In the genomic region with DNA sequence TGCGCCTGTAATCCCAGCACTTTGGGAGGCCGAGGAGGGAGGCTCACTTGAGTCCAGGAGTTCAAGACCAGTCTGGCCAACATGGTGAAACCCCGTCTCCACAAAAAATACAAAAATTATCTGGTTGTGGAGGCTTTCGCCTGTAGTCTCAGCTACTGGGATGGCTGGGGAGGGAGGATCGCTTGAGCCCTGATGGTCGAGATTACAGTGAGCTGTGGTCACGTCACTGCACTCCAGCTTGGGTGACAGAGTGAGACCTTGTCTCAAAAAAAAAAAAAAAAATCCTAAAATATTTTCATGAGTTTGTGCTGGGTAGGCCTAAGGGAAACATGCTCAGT, we compare ENCODE assay signal across 8 cellular contexts. TPM values are rescaled to one million over a fixed set of nuclear protein-coding genes. Genes with fewer than 3 reads are reported as not detected.
DNase-seq lines count a peak whose midpoint lies in the region; ATAC-seq and TF ChIP-seq lines count a peak whose summit lies in the region.
"Not testable (repeated sequence)": the region's sequence is repeated elsewhere in the genome, so short reads cannot be mapped to it uniquely, and the experiment has no call there.

No MANE protein-coding gene starts in this region.

- TF ChIP-seq EP300 in esophagus muscularis mucosa (IDR thresholded peaks at IDR 0.05) = not testable (repeated sequence)

- not testable (repeated sequence) for TF ChIP-seq CTCF in DOHH2 (IDR thresholded peaks at IDR 0.05; ENCODE audit: low read depth, low read length, poor library complexity, severe bottlenecking); SU-DHL-6 (IDR thresholded peaks at IDR 0.05; ENCODE audit: insufficient read depth, low read length, poor library complexity, severe bottlenecking); esophagus muscularis mucosa (IDR thresholded peaks at IDR 0.05); right lobe of liver (IDR thresholded peaks at IDR 0.05); prostate gland (IDR thresholded peaks at IDR 0.05)

- DNase-seq in esophagus muscularis mucosa (ENCODE audit: extremely low spot score); right lobe of liver; prostate gland (ENCODE audit: low spot score): not testable (repeated sequence)

- H3K4me3 ChIP-seq in DOHH2 (ENCODE audit: low read length) (peak overlapping the region; percentile 84), SU-DHL-6 (ENCODE audit: insufficient read depth, low read length, poor library complexity, severe bottlenecking) (peak overlapping the region; percentile 88), esophagus muscularis mucosa (peak overlapping the region; percentile 68 to 90 (median 90)), right lobe of liver (peak overlapping the region; percentile 76 to 91 (median 86)), prostate gland (peak overlapping the region; percentile 69 to 73), urinary bladder (ENCODE audit: low read depth, low read length) (peak overlapping the region; percentile 65)

- H3K36me3 ChIP-seq in DOHH2 (ENCODE audit: control insufficient read depth, low read length); SU-DHL-6 (ENCODE audit: low read length); esophagus muscularis mucosa; right lobe of liver; prostate gland; urinary bladder (ENCODE audit: insufficient read depth): not testable (repeated sequence)

- H3K9me2 ChIP-seq in DOHH2 (replicated peaks; ENCODE audit: control insufficient read depth, low read length); SU-DHL-6 (replicated peaks; ENCODE audit: insufficient read depth, low read length): not testable (repeated sequence)

- intact Hi-C loops in esophagus muscularis mucosa (cut with DNase I) (loop anchor here (2.0 kb wide), 1 partner anchor 102 kb away; a partner anchor contains a TSS), prostate gland (cut with DNase I) (loop anchor here (2.0 to 10.0 kb wide), 3 partner anchors 102 to 541 kb away; a partner anchor contains a TSS)
- intact Hi-C loops in right lobe of liver (cut with DNase I) = not testable (repeated sequence)

- peaks cover 42% of the 10 kb centered on the region for H3K4me1 ChIP-seq in DOHH2 (ENCODE audit: control insufficient read depth, low read length)
- H3K4me1 ChIP-seq in esophagus muscularis mucosa = peaks cover 35 to 49% (median 47%) of the 10 kb centered on the region in 4 donors
- peaks cover 0 to 30% (median 9%) of the 10 kb centered on the region in 4 donors for H3K4me1 ChIP-seq in right lobe of liver
- not testable (repeated sequence) for H3K4me1 ChIP-seq in prostate gland (replicated peaks); urinary bladder (ENCODE audit: insufficient read depth)

- H3K27me3 ChIP-seq in DOHH2 (ENCODE audit: control insufficient read depth, low read length); SU-DHL-6 (ENCODE audit: low read length); esophagus muscularis mucosa; right lobe of liver; prostate gland (replicated peaks; ENCODE audit: insufficient read depth): not testable (repeated sequence)

- peak overlapping the region; percentile 76 for H3K4me2 ChIP-seq in DOHH2 (ENCODE audit: low read length)
- peak overlapping the region; percentile 80 for H3K4me2 ChIP-seq in SU-DHL-6 (ENCODE audit: low read depth, low read length, poor library complexity, severe bottlenecking)

- H3K9me3 ChIP-seq in DOHH2 (ENCODE audit: control insufficient read depth, insufficient read depth, low read length); SU-DHL-6 (ENCODE audit: insufficient read depth, low read length); esophagus muscularis mucosa; right lobe of liver; prostate gland: not testable (repeated sequence)

- H3K79me2 ChIP-seq in DOHH2 (ENCODE audit: control insufficient read depth, low read length) (peaks cover 41% of the 10 kb centered on the region), SU-DHL-6 (ENCODE audit: insufficient read depth, low read length) (peaks cover 13% of the 10 kb centered on the region; the same call in 1 of the 2 replicates)

- not testable (repeated sequence) for TF ChIP-seq POLR2A in esophagus muscularis mucosa (IDR thresholded peaks at IDR 0.05; ENCODE audit: low read depth); right lobe of liver (IDR thresholded peaks at IDR 0.05); prostate gland (IDR thresholded peaks at IDR 0.05)

- 63% methylated on average over 7 of the region's 7 CpGs for WGBS in esophagus muscularis mucosa
- WGBS in right lobe of liver (ENCODE audit: insufficient coverage, low coverage, low lambda C conversion rate, missing lambda C conversion rate) = 33% methylated on average over 4 of the region's 7 CpGs
- 63% methylated on average over 7 of the region's 7 CpGs for WGBS in prostate gland
- WGBS in urinary bladder = 66% methylated on average over 7 of the region's 7 CpGs

- peak overlapping the region; percentile 72 for H3K9ac ChIP-seq in SU-DHL-6 (ENCODE audit: low read length)

- H4K20me1 ChIP-seq in DOHH2 (ENCODE audit: control insufficient read depth, insufficient read depth, low read depth, low read length); SU-DHL-6 (ENCODE audit: low read depth, low read length): not testable (repeated sequence)

- ATAC-seq in HG02943 (IDR thresholded peaks at IDR 0.05; ENCODE audit: low read depth, unreplicated experiment) = peak; percentile 14
- ATAC-seq in right lobe of liver = not testable (repeated sequence)

- H3F3A ChIP-seq in DOHH2 (ENCODE audit: control insufficient read depth, insufficient read depth); SU-DHL-6 (ENCODE audit: insufficient read depth): not testable (repeated sequence)

- H3K27ac ChIP-seq in DOHH2 (ENCODE audit: low read depth, low read length); SU-DHL-6 (ENCODE audit: low read depth, low read length); urinary bladder (ENCODE audit: low read depth): not testable (repeated sequence)
- H3K27ac ChIP-seq in angular gyrus (ENCODE audit: low read depth, low read length) = peak overlapping the region; percentile 67
- H3K27ac ChIP-seq in esophagus muscularis mucosa (replicated peaks in 1 of 4) = peak overlapping the region; percentile 90 to 98 (median 98)
- peak overlapping the region; percentile 86 to 99 (median 99) for H3K27ac ChIP-seq in right lobe of liver
- peak overlapping the region; percentile 87 to 89 for H3K27ac ChIP-seq in prostate gland

- peak overlapping the region; percentile 96 for H2AFZ ChIP-seq in SU-DHL-6 (ENCODE audit: low read depth, low read length, severe bottlenecking)

RNA-seq across cellular contexts. Expression of a gene that starts 0.5 kb away (rescaled TPM):
- total RNA-seq in esophagus muscularis mucosa (100 to 1,000 TPM in 3 of 4 donors, 10 to 100 TPM in 1; 89.6 to 191 (median 139) TPM), right lobe of liver (1,000 to 10,000 TPM in 2 of 6 experiments, 100 to 1,000 TPM in 4; 357 to 1,180 (median 459) TPM), prostate gland (100 to 1,000 TPM in 1 of 2 donors, 10 to 100 TPM in 1; 65.1 to 152 TPM), urinary bladder (66.2 TPM)
- 83.3 TPM for polyA plus RNA-seq in urinary bladder
